In the genomic region with DNA sequence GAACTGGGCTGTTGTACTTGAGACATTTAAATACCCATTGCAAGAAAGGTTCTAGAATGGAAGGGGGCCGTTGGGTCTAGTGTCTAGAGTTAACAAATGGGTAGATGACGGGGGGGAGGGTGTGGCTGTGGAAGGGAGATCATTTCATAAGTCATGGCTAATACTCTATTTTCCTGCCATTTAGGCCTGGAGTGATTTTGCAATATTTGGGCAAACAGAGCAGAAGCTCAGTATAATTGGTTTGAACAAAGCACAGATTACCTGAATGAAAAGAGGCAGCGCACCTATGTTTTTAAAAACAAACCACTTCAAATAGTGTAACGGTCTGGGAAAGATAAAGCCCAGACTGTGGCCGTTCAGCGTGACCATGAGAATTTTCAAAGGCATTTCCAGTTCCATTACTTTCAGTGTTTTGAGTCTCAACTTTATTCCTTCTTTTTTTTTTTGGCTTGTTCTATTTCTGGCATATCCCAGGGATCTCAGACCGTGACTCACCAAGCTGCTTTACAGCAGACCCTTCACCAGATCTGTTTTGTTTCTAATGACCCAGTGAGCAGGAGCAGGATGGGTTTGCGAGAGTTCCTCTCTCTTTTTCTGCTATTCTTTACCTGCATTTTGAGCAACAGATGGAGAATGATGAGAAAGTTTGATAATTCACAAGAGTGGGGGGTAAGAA, we compare ENCODE assay signal across 1 cellular context.
TF ChIP-seq lines count a peak whose summit lies in the region.

No MANE protein-coding gene starts in this region.

TF ChIP-seq in SK-N-SH, 30 proteins besides CTCF, POLR2A, EP300 and RAD21 (continued from another document):
- TF ChIP-seq TEAD4 (IDR thresholded peaks at IDR 0.05; ENCODE audit: borderline replicate concordance, insufficient read depth) (no peak), CHD2 (IDR thresholded peaks at IDR 0.05; ENCODE audit: low read length, partially characterized antibody) (no peak), FOSL2 (IDR thresholded peaks at IDR 0.05; ENCODE audit: borderline replicate concordance, low read depth) (0 out of 2 replicates have a peak, but pooled peaks have one; percentile 11), NFIC (IDR thresholded peaks at IDR 0.05; ENCODE audit: borderline replicate concordance) (no peak), FOXJ3 (CRISPR knock-in tag; IDR thresholded peaks at IDR 0.05) (no peak), RCOR1 (IDR thresholded peaks at IDR 0.05; ENCODE audit: low read length) (no peak), GABPA (IDR thresholded peaks at IDR 0.05; ENCODE audit: low read depth) (no peak), MEF2A (IDR thresholded peaks at IDR 0.05; ENCODE audit: borderline replicate concordance, low read depth) (peak; percentile 46), TAF1 (IDR thresholded peaks at IDR 0.05; ENCODE audit: borderline replicate concordance, low read depth, low read length) (no peak), RFX5 (IDR thresholded peaks at IDR 0.05; ENCODE audit: low read length) (no peak), TCF12 (IDR thresholded peaks at IDR 0.05) (0 out of 2 replicates have a peak, but pooled peaks have one; percentile 15), GATA2 (CRISPR knock-in tag; IDR thresholded peaks at IDR 0.05) (no peak), JUND (IDR thresholded peaks at IDR 0.05) (peak; percentile 22; the same call in 1 of the 2 replicates), FOXM1 (IDR thresholded peaks at IDR 0.05; ENCODE audit: low read depth) (no peak), SIN3A (IDR thresholded peaks at IDR 0.05; ENCODE audit: borderline replicate concordance, low read depth, low read length) (no peak), MXI1 (IDR thresholded peaks at IDR 0.05; ENCODE audit: low read depth, low read length) (no peak), NRF1 (IDR thresholded peaks at IDR 0.05; ENCODE audit: low read depth, low read length) (no peak), ELF1 (IDR thresholded peaks at IDR 0.05) (no peak), POLR2AphosphoS5 (IDR thresholded peaks at IDR 0.05; ENCODE audit: low read depth, low read length) (no peak), YY1 (IDR thresholded peaks at IDR 0.05; ENCODE audit: low read depth) (no peak), RXRA (IDR thresholded peaks at IDR 0.05; ENCODE audit: borderline replicate concordance, low read depth) (no peak), SMC3 (IDR thresholded peaks at IDR 0.05; ENCODE audit: low read depth, low read length) (no peak)
- TF ChIP-seq, protein P1, sequence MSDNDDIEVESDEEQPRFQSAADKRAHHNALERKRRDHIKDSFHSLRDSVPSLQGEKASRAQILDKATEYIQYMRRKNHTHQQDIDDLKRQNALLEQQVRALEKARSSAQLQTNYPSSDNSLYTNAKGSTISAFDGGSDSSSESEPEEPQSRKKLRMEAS (IDR thresholded peaks at IDR 0.05; ENCODE audit: low read depth) = no peak
- TF ChIP-seq, protein P2, sequence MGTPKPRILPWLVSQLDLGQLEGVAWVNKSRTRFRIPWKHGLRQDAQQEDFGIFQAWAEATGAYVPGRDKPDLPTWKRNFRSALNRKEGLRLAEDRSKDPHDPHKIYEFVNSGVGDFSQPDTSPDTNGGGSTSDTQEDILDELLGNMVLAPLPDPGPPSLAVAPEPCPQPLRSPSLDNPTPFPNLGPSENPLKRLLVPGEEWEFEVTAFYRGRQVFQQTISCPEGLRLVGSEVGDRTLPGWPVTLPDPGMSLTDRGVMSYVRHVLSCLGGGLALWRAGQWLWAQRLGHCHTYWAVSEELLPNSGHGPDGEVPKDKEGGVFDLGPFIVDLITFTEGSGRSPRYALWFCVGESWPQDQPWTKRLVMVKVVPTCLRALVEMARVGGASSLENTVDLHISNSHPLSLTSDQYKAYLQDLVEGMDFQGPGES (IDR thresholded peaks at IDR 0.05; ENCODE audit: low read depth, low read length) = no peak
- TF ChIP-seq, protein P3, sequence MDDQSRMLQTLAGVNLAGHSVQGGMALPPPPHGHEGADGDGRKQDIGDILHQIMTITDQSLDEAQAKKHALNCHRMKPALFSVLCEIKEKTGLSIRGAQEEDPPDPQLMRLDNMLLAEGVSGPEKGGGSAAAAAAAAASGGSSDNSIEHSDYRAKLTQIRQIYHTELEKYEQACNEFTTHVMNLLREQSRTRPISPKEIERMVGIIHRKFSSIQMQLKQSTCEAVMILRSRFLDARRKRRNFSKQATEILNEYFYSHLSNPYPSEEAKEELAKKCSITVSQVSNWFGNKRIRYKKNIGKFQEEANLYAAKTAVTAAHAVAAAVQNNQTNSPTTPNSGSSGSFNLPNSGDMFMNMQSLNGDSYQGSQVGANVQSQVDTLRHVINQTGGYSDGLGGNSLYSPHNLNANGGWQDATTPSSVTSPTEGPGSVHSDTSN (IDR thresholded peaks at IDR 0.05) = no peak
- TF ChIP-seq, protein P4, sequence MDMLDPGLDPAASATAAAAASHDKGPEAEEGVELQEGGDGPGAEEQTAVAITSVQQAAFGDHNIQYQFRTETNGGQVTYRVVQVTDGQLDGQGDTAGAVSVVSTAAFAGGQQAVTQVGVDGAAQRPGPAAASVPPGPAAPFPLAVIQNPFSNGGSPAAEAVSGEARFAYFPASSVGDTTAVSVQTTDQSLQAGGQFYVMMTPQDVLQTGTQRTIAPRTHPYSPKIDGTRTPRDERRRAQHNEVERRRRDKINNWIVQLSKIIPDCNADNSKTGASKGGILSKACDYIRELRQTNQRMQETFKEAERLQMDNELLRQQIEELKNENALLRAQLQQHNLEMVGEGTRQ (IDR thresholded peaks at IDR 0.05; ENCODE audit: borderline replicate concordance, low read depth, low read length) = no peak
- TF ChIP-seq, protein P5, sequence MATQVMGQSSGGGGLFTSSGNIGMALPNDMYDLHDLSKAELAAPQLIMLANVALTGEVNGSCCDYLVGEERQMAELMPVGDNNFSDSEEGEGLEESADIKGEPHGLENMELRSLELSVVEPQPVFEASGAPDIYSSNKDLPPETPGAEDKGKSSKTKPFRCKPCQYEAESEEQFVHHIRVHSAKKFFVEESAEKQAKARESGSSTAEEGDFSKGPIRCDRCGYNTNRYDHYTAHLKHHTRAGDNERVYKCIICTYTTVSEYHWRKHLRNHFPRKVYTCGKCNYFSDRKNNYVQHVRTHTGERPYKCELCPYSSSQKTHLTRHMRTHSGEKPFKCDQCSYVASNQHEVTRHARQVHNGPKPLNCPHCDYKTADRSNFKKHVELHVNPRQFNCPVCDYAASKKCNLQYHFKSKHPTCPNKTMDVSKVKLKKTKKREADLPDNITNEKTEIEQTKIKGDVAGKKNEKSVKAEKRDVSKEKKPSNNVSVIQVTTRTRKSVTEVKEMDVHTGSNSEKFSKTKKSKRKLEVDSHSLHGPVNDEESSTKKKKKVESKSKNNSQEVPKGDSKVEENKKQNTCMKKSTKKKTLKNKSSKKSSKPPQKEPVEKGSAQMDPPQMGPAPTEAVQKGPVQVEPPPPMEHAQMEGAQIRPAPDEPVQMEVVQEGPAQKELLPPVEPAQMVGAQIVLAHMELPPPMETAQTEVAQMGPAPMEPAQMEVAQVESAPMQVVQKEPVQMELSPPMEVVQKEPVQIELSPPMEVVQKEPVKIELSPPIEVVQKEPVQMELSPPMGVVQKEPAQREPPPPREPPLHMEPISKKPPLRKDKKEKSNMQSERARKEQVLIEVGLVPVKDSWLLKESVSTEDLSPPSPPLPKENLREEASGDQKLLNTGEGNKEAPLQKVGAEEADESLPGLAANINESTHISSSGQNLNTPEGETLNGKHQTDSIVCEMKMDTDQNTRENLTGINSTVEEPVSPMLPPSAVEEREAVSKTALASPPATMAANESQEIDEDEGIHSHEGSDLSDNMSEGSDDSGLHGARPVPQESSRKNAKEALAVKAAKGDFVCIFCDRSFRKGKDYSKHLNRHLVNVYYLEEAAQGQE (IDR thresholded peaks at IDR 0.05; ENCODE audit: low read depth, low read length) = no peak
